27 cellular contexts compared by ENCODE assay signal in the genomic region with DNA sequence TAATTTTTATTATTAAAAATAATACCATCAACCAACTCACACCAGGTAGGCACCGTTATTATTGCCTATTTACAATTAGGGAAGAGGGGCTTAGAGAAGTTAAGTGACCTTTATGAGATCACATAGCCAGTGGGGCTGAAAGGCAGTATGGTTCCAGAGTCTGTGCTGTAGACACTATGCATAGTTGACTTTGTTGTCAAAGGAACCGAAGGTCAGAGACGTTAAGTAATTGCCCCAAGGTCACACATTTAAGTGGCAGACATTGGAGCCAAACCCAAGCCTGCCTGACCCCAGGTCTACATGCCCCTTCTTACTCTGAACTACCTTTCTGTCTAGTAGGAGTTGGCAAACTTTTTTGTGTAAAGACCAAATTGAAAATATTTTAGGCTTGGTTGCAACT. TPM values are rescaled to one million over a fixed set of nuclear protein-coding genes. Genes with fewer than 3 reads are reported as not detected.
A peak's percentile ranks its signal among the peaks of the same experiment; 100 is the strongest.
DNase-seq lines count a peak whose midpoint lies in the region; ATAC-seq lines count a peak whose summit lies in the region.
"Had no signal": no experiment of that assay in that cellular context is flagged by ENCODE, and none has a peak within 500 bp of the region (broad histone marks: within the 10 kb centered on the region; RNA-seq: fewer than 3 reads in every experiment).

No MANE protein-coding gene starts in this region.

- H3K4me3 Mint-ChIP-seq in activated naive CD4-positive, alpha-beta T cell treated with anti-CD3 and anti-CD28 coated beads, Interleukin-2, amount 50 U/mL, for 24 hours: no peak overlapping the region
- peak overlapping the region; percentile 2 for H3K4me3 Mint-ChIP-seq in activated naive CD8-positive, alpha-beta T cell treated with anti-CD3 and anti-CD28 coated beads, Interleukin-2, amount 10 ng/mL, durations not matched to agents 7 days and 5 days
- H3K4me3 Mint-ChIP-seq in stimulated activated naive CD8-positive, alpha-beta T cell treated with anti-CD3 and anti-CD28 coated beads, Interleukin-15, amount 100 ng/mL, for 72 hours: peak overlapping the region; percentile 6 to 13

- POLR2A ChIA-PET in activated naive CD8-positive, alpha-beta T cell treated with anti-CD3 and anti-CD28 coated beads, Interleukin-2, amount 10 ng/mL, durations not matched to agents 7 days and 5 days (lab: Charles Lee): interaction anchor here (0.6 to 5.5 kb wide), 5 partner anchors 8 to 180 kb away, joined by 3 to 65 read pairs (median 22); partner anchors contain the start of gene RHOH

- no peaks in the 10 kb centered on the region for H3K9me3 ChIP-seq in KOPT-K1 (ENCODE audit: insufficient read depth, low read length, poor library complexity, severe bottlenecking)
- H3K9me3 ChIP-seq: Caco-2, stomach had no signal

- H3K36me3 Mint-ChIP-seq in activated naive CD4-positive, alpha-beta T cell treated with anti-CD3 and anti-CD28 coated beads, Interleukin-2, amount 50 U/mL, for 24 hours: peaks cover 33% of the 10 kb centered on the region
- H3K36me3 Mint-ChIP-seq in activated naive CD8-positive, alpha-beta T cell treated with anti-CD3 and anti-CD28 coated beads, Interleukin-2, amount 10 ng/mL, durations not matched to agents 7 days and 5 days: peaks cover 45% of the 10 kb centered on the region

- peaks cover 5% of the 10 kb centered on the region for H3K9me3 Mint-ChIP-seq in activated naive CD4-positive, alpha-beta T cell treated with anti-CD3 and anti-CD28 coated beads, Interleukin-2, amount 50 U/mL, for 24 hours
- H3K9me3 Mint-ChIP-seq in activated naive CD8-positive, alpha-beta T cell treated with anti-CD3 and anti-CD28 coated beads, Interleukin-2, amount 10 ng/mL, durations not matched to agents 7 days and 5 days: no peaks in the 10 kb centered on the region
- H3K9me3 Mint-ChIP-seq in stimulated activated naive CD8-positive, alpha-beta T cell treated with anti-CD3 and anti-CD28 coated beads, Interleukin-15, amount 100 ng/mL, for 72 hours: no peaks in the 10 kb centered on the region
- H3K9me3 Mint-ChIP-seq: immature natural killer cell had no signal

- H3K27ac Mint-ChIP-seq in activated naive CD4-positive, alpha-beta T cell treated with anti-CD3 and anti-CD28 coated beads, Interleukin-2, amount 50 U/mL, for 24 hours: peak overlapping the region; percentile 18
- peak overlapping the region; percentile 46 for H3K27ac Mint-ChIP-seq in activated naive CD8-positive, alpha-beta T cell treated with anti-CD3 and anti-CD28 coated beads, Interleukin-2, amount 10 ng/mL, durations not matched to agents 7 days and 5 days
- H3K27ac Mint-ChIP-seq in stimulated activated naive CD8-positive, alpha-beta T cell treated with anti-CD3 and anti-CD28 coated beads, Interleukin-15, amount 100 ng/mL, for 72 hours: no peak overlapping the region

- peaks cover 66% of the 10 kb centered on the region for H3K36me3 ChIP-seq in KOPT-K1 (ENCODE audit: insufficient read depth, low read length)
- H3K36me3 ChIP-seq: stomach had no signal

- ATAC-seq in activated naive CD8-positive, alpha-beta T cell treated with anti-CD3 and anti-CD28 coated beads, Interleukin-2, amount 10 ng/mL, durations not matched to agents 7 days and 5 days (ENCODE audit: low read depth): no peak
- ATAC-seq in stimulated activated naive CD8-positive, alpha-beta T cell treated with anti-CD3 and anti-CD28 coated beads, Interleukin-15, amount 100 ng/mL, for 72 hours: no peak
- ATAC-seq: activated T-cell treated with anti-CD3 and anti-CD28 coated beads, Interleukin-2, amount 50 U/mL, for 72 hours; left colon; Panc1; SK-N-SH treated with all-trans-retinoic acid at 6 μM for 48 hours had no signal

- H3K27ac ChIP-seq in KOPT-K1 (ENCODE audit: low read depth, low read length, poor library complexity, severe bottlenecking): peak overlapping the region; percentile 44
- H3K27ac ChIP-seq: stomach had no signal

- peaks cover 97% of the 10 kb centered on the region for H3K4me1 Mint-ChIP-seq in activated naive CD4-positive, alpha-beta T cell treated with anti-CD3 and anti-CD28 coated beads, Interleukin-2, amount 50 U/mL, for 24 hours
- peaks cover 84% of the 10 kb centered on the region for H3K4me1 Mint-ChIP-seq in activated naive CD8-positive, alpha-beta T cell treated with anti-CD3 and anti-CD28 coated beads, Interleukin-2, amount 10 ng/mL, durations not matched to agents 7 days and 5 days
- H3K4me1 Mint-ChIP-seq in stimulated activated naive CD8-positive, alpha-beta T cell treated with anti-CD3 and anti-CD28 coated beads, Interleukin-15, amount 100 ng/mL, for 72 hours: peaks cover 99% of the 10 kb centered on the region

- no peak for DNase-seq in activated naive CD4-positive, alpha-beta T cell (lab: John Stamatoyannopoulos, UW)
- no peak for DNase-seq in activated naive CD8-positive, alpha-beta T cell treated with anti-CD3 and anti-CD28 coated beads, Interleukin-2, amount 10 ng/mL, durations not matched to agents 7 days and 5 days
- no peak for DNase-seq in stimulated activated naive CD8-positive, alpha-beta T cell treated with anti-CD3 and anti-CD28 coated beads, Interleukin-15, amount 100 ng/mL, for 72 hours
- no peak for DNase-seq in DMS79 treated with DMSO at 0.1 percent for 48 hours (lab: John Stamatoyannopoulos, UW)
- no peak for DNase-seq in amygdala (lab: John Stamatoyannopoulos, UW)
- DNase-seq: ACHN; activated CD4-positive, CD25-positive, alpha-beta regulatory T cell treated with anti-CD3 and anti-CD28 coated beads, Interleukin-2, amount 50 U/mL, for 72 hours; activated naive CD4-positive, alpha-beta T cell treated with anti-CD3 and anti-CD28 coated beads, Interleukin-2, amount 50 U/mL, for 16 hours; activated T-cell treated with anti-CD3 and anti-CD28 coated beads, Interleukin-2, amount 50 U/mL, for 72 hours; Caco-2; cortex of kidney; DMS53; erythroblast; HCEC 1CT; immature natural killer cell; IMR-90; left colon; NCI-H146; NCI-H345; Right ventricle myocardium superior; stomach had no signal

- H3K27me3 Mint-ChIP-seq in activated naive CD4-positive, alpha-beta T cell treated with anti-CD3 and anti-CD28 coated beads, Interleukin-2, amount 50 U/mL, for 24 hours: no peaks in the 10 kb centered on the region
- no peaks in the 10 kb centered on the region for H3K27me3 Mint-ChIP-seq in activated naive CD8-positive, alpha-beta T cell treated with anti-CD3 and anti-CD28 coated beads, Interleukin-2, amount 10 ng/mL, durations not matched to agents 7 days and 5 days
- no peaks in the 10 kb centered on the region for H3K27me3 Mint-ChIP-seq in stimulated activated naive CD8-positive, alpha-beta T cell treated with anti-CD3 and anti-CD28 coated beads, Interleukin-15, amount 100 ng/mL, for 72 hours

RNA-seq across cellular contexts. Expression of gene RHOH, which starts 36.4 kb away (rescaled TPM):
- 100 to 1,000 TPM; 187 to 190 TPM for total RNA-seq in activated naive CD8-positive, alpha-beta T cell treated with anti-CD3 and anti-CD28 coated beads, Interleukin-2, amount 10 ng/mL, durations not matched to agents 7 days and 5 days
- total RNA-seq: astrocyte, Caco-2, IMR-90, smooth muscle cell had no signal

Comparison
In these comparisons a context has a peak if more than half of its experiments do, and no peak if none do; other contexts are left out.
1. H3K27ac Mint-ChIP-seq: peak in activated naive CD4-positive, alpha-beta T cell treated with anti-CD3 and anti-CD28 coated beads, Interleukin-2, amount 50 U/mL, for 24 hours (single experiment) and activated naive CD8-positive, alpha-beta T cell treated with anti-CD3 and anti-CD28 coated beads, Interleukin-2, amount 10 ng/mL, durations not matched to agents 7 days and 5 days (single experiment); none in stimulated activated naive CD8-positive, alpha-beta T cell treated with anti-CD3 and anti-CD28 coated beads, Interleukin-15, amount 100 ng/mL, for 72 hours (0 of 2).